In the genomic region with DNA sequence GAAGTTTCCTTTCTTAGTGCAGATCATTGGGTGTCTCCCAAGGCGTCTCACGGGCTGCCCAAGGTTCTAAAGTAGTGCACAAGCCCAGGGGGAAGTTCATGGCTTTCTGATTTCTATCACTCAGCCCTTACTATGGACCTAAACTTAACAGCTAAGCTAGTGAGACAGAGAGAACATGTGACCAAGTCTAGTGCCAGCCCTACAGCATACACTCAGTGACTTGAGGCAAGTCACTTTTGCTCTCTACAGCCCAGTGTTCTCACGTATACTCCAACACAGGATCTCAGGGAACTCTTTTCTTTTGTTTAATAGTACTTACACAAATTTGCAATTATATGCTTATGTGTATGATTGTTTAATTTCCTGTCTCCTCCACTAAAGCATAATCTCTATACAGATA, we compare ENCODE assay signal across 36 cellular contexts. TPM values are rescaled to one million over a fixed set of nuclear protein-coding genes. Genes with fewer than 3 reads are reported as not detected.
"Had no signal": no experiment of that assay in that cellular context is flagged by ENCODE, and none has a peak within 500 bp of the region (broad histone marks: within the 10 kb centered on the region; RNA-seq: fewer than 3 reads in every experiment).

No MANE protein-coding gene starts in this region.

- H3K27me3 ChIP-seq: adrenal gland, body of pancreas, brain microvascular endothelial cell had no signal

- DNase-seq: activated B cell treated with CpG ODN at 0.5 μM for 24 hours; activated CD4-positive, alpha-beta memory T cell treated with anti-CD3 and anti-CD28 coated beads for 36 hours; activated CD4-positive, alpha-beta T cell treated with anti-CD3 and anti-CD28 coated beads for 4 hours; activated CD4-positive, alpha-beta T cell treated with anti-CD3 and anti-CD28 coated beads, Interleukin-2, amount 50 U/mL, for 1 hour; activated CD4-positive, alpha-beta T cell treated with anti-CD3 and anti-CD28 coated beads, Interleukin-2, amount 50 U/mL, for 4 hours; activated CD4-positive, CD25-positive, alpha-beta regulatory T cell treated with anti-CD3 and anti-CD28 coated beads, Interleukin-2, amount 50 U/mL, for 72 hours; activated CD8-positive, alpha-beta memory T cell treated with anti-CD3 and anti-CD28 coated beads, Interleukin-2, amount 50 U/mL, for 4 hours; activated CD8-positive, alpha-beta T cell treated with anti-CD3 and anti-CD28 coated beads for 36 hours; activated effector memory CD4-positive, alpha-beta T cell treated with anti-CD3 and anti-CD28 coated beads, Interleukin-2, amount 50 U/mL, for 16 hours; activated gamma-delta T cell treated with Interleukin-2 at 50 U/mL for 16 hours; activated naive CD4-positive, alpha-beta T cell; activated naive CD4-positive, alpha-beta T cell treated with anti-CD3 and anti-CD28 coated beads for 36 hours; activated naive CD4-positive, alpha-beta T cell treated with anti-CD3 and anti-CD28 coated beads, Interleukin-2, amount 50 U/mL, for 16 hours; activated naive CD8-positive, alpha-beta T cell treated with anti-CD3 and anti-CD28 coated beads for 36 hours; activated T-cell treated with anti-CD3 and anti-CD28 coated beads for 4 hours; activated T-cell treated with anti-CD3 and anti-CD28 coated beads, Interleukin-2, amount 50 U/mL, for 1 hour; activated T-cell treated with anti-CD3 and anti-CD28 coated beads, Interleukin-2, amount 50 U/mL, for 4 hours; activated T-cell treated with anti-CD3 and anti-CD28 coated beads, Interleukin-2, amount 50 U/mL, for 72 hours; adrenal gland; amniotic stem cell; aorta; body of pancreas; brain microvascular endothelial cell; central memory CD4-positive, alpha-beta T cell; T-helper 1 cell; T-helper 2 cell; T-helper 9 cell had no signal

- H3K27ac ChIP-seq: adrenal gland, body of pancreas, brain microvascular endothelial cell, breast epithelium, VCaP had no signal

- H3K36me3 ChIP-seq: adrenal gland, brain microvascular endothelial cell, breast epithelium had no signal

- H3K4me1 ChIP-seq: adrenal gland, body of pancreas, breast epithelium had no signal

- H3K9me3 ChIP-seq: adrenal gland, body of pancreas, breast epithelium had no signal

- H3K4me3 ChIP-seq: adrenal gland, body of pancreas, breast epithelium had no signal

- ATAC-seq: activated CD8-positive, alpha-beta T cell treated with anti-CD3 and anti-CD28 coated beads for 36 hours; activated naive CD4-positive, alpha-beta T cell treated with anti-CD3 and anti-CD28 coated beads, Interleukin-2, amount 50 U/mL, for 72 hours; activated T-cell treated with anti-CD3 and anti-CD28 coated beads, Interleukin-2, amount 50 U/mL, for 4 hours; activated T-cell treated with anti-CD3 and anti-CD28 coated beads, Interleukin-2, amount 50 U/mL, for 72 hours; activated T-helper 17 cell treated with anti-CD3 and anti-CD28 coated beads, Interleukin-2, amount 50 U/mL, for 72 hours; body of pancreas had no signal

RNA-seq across cellular contexts. Expression of a gene that starts 48.6 kb away (rescaled TPM):
- total RNA-seq: activated B cell treated with CpG ODN at 0.5 μM for 24 hours; activated CD4-positive, alpha-beta memory T cell treated with anti-CD3 and anti-CD28 coated beads for 36 hours; activated CD8-positive, alpha-beta memory T cell treated with anti-CD3 and anti-CD28 coated beads for 36 hours; activated naive CD4-positive, alpha-beta T cell treated with anti-CD3 and anti-CD28 coated beads for 36 hours; activated naive CD4-positive, alpha-beta T cell treated with anti-CD3 and anti-CD28 coated beads, Interleukin-2, amount 50 U/mL, for 72 hours; activated naive CD8-positive, alpha-beta T cell treated with anti-CD3 and anti-CD28 coated beads for 36 hours; activated T-cell treated with anti-CD3 and anti-CD28 coated beads, Interleukin-2, amount 50 U/mL, for 72 hours; activated T-helper 1 cell treated with anti-CD3 and anti-CD28 coated beads, Interleukin-12 subunit alpha, Interleukin-12 subunit beta, Interleukin-2, Interleukin-4 antibody, amounts not matched to agents 30 ng/mL and 10 ng/mL and 1 ng/mL, durations not matched to agents 14 hours and 24 hours and 36 hours; activated T-helper 17 cell treated with anti-CD3 and anti-CD28 coated beads, Interleukin-2, amount 50 U/mL, for 72 hours; aorta; astrocyte; body of pancreas; breast epithelium; cardiac septum; cerebellum had no signal
